1 cellular context compared by ENCODE assay signal in the genomic region with DNA sequence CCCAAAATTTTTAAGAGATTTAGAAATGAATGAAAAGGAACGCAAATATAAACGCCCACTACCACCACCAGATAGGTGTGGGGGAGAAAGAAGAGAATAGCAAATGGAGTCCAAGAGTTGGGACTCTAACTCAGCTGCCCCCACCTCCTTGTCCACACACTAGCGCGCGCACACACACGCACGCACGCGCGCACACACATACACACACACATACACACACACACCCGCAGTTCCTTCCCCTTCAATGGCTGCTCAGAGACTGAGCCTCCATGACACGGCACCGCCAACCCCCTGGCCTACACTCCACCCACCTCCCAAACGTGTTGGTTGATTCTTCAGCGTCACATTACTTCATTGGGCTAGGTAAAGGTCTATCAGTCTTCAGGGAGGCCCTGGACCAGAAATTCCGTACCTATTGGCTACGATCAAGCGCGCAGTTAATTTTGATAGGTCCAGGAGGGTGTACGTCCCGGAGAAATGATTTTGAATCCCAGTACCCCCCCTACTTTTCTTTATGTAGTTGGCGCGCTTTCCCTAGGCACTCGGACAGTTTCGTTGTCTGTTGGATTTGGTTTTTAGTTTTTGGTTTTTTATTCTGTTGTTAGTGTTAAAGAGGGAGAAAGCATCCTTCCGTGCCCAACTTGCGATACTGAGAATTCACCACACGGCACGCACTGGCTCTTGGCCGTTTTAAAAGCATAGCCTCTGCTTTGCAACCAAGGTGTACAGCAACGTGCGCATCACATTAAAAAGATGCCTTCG.
TF ChIP-seq lines count a peak whose summit lies in the region.

A gene (minus strand): TSS at position 261 of the 762 bp plus-strand sequence. CDS start 326 bp downstream, outside the sequence.

TF ChIP-seq in HepG2, 621 proteins besides CTCF, POLR2A, EP300 and RAD21 (continued from another document and continues in another):
- TF ChIP-seq, protein P1, sequence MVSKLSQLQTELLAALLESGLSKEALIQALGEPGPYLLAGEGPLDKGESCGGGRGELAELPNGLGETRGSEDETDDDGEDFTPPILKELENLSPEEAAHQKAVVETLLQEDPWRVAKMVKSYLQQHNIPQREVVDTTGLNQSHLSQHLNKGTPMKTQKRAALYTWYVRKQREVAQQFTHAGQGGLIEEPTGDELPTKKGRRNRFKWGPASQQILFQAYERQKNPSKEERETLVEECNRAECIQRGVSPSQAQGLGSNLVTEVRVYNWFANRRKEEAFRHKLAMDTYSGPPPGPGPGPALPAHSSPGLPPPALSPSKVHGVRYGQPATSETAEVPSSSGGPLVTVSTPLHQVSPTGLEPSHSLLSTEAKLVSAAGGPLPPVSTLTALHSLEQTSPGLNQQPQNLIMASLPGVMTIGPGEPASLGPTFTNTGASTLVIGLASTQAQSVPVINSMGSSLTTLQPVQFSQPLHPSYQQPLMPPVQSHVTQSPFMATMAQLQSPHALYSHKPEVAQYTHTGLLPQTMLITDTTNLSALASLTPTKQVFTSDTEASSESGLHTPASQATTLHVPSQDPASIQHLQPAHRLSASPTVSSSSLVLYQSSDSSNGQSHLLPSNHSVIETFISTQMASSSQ (IDR thresholded peaks at IDR 0.05; ENCODE audit: low read depth): no peak
- TF ChIP-seq, protein P1 (CRISPR knock-in tag; IDR thresholded peaks at IDR 0.05; ENCODE audit: borderline replicate concordance): peak; percentile 73; the same call in 1 of the 2 replicates
- TF ChIP-seq NFYC (CRISPR knock-in tag; IDR thresholded peaks at IDR 0.05) (peak; percentile 97), ZSCAN9 (CRISPR knock-in tag; IDR thresholded peaks at IDR 0.05; ENCODE audit: borderline replicate concordance) (peak; percentile 43; the same call in 1 of the 2 replicates), DR1 (CRISPR knock-in tag; IDR thresholded peaks at IDR 0.05) (peak; percentile 87), SNAPC2 (CRISPR knock-in tag; IDR thresholded peaks at IDR 0.05) (no peak), ZIK1 (CRISPR knock-in tag; IDR thresholded peaks at IDR 0.05; ENCODE audit: borderline replicate concordance, low read depth) (peak; percentile 71; the same call in 1 of the 2 replicates), TAF1 (CRISPR knock-in tag; IDR thresholded peaks at IDR 0.05) (peak; percentile 100), ZFAT (CRISPR knock-in tag; conservative IDR thresholded peaks at IDR 0.05) (no peak), TGIF2 (CRISPR knock-in tag; IDR thresholded peaks at IDR 0.05) (peak; percentile 58; the same call in 1 of the 2 replicates), ZBTB21 (CRISPR knock-in tag; IDR thresholded peaks at IDR 0.05) (no peak), MXI1 (IDR thresholded peaks at IDR 0.05; ENCODE audit: borderline replicate concordance, low read depth, low read length) (peak; percentile 45; the same call in 1 of the 3 replicates), ZNF326 (CRISPR knock-in tag; IDR thresholded peaks at IDR 0.05; ENCODE audit: borderline replicate concordance) (no peak), ZNF782 (CRISPR knock-in tag; IDR thresholded peaks at IDR 0.05; ENCODE audit: borderline replicate concordance) (no peak), ZNF761 (CRISPR knock-in tag; conservative IDR thresholded peaks at IDR 0.05) (peak; percentile 82), NFE2 (CRISPR knock-in tag; IDR thresholded peaks at IDR 0.05) (no peak), KLF11 (CRISPR knock-in tag; IDR thresholded peaks at IDR 0.05) (peak; percentile 88), CBFB (CRISPR knock-in tag; IDR thresholded peaks at IDR 0.05) (no peak), PAWR (CRISPR knock-in tag; IDR thresholded peaks at IDR 0.05; ENCODE audit: borderline replicate concordance) (no peak), SKI (IDR thresholded peaks at IDR 0.05; ENCODE audit: partially characterized antibody) (no peak), ZNF256 (CRISPR knock-in tag; conservative IDR thresholded peaks at IDR 0.05) (peak; percentile 45; the same call in 1 of the 2 replicates)
- TF ChIP-seq, protein P2, sequence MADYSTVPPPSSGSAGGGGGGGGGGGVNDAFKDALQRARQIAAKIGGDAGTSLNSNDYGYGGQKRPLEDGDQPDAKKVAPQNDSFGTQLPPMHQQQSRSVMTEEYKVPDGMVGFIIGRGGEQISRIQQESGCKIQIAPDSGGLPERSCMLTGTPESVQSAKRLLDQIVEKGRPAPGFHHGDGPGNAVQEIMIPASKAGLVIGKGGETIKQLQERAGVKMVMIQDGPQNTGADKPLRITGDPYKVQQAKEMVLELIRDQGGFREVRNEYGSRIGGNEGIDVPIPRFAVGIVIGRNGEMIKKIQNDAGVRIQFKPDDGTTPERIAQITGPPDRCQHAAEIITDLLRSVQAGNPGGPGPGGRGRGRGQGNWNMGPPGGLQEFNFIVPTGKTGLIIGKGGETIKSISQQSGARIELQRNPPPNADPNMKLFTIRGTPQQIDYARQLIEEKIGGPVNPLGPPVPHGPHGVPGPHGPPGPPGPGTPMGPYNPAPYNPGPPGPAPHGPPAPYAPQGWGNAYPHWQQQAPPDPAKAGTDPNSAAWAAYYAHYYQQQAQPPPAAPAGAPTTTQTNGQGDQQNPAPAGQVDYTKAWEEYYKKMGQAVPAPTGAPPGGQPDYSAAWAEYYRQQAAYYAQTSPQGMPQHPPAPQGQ (CRISPR knock-in tag; IDR thresholded peaks at IDR 0.05; ENCODE audit: borderline replicate concordance): no peak
- TF ChIP-seq, protein P3, sequence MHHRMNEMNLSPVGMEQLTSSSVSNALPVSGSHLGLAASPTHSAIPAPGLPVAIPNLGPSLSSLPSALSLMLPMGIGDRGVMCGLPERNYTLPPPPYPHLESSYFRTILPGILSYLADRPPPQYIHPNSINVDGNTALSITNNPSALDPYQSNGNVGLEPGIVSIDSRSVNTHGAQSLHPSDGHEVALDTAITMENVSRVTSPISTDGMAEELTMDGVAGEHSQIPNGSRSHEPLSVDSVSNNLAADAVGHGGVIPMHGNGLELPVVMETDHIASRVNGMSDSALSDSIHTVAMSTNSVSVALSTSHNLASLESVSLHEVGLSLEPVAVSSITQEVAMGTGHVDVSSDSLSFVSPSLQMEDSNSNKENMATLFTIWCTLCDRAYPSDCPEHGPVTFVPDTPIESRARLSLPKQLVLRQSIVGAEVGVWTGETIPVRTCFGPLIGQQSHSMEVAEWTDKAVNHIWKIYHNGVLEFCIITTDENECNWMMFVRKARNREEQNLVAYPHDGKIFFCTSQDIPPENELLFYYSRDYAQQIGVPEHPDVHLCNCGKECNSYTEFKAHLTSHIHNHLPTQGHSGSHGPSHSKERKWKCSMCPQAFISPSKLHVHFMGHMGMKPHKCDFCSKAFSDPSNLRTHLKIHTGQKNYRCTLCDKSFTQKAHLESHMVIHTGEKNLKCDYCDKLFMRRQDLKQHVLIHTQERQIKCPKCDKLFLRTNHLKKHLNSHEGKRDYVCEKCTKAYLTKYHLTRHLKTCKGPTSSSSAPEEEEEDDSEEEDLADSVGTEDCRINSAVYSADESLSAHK (CRISPR knock-in tag; IDR thresholded peaks at IDR 0.05; ENCODE audit: borderline replicate concordance): no peak
- TF ChIP-seq, protein P4, sequence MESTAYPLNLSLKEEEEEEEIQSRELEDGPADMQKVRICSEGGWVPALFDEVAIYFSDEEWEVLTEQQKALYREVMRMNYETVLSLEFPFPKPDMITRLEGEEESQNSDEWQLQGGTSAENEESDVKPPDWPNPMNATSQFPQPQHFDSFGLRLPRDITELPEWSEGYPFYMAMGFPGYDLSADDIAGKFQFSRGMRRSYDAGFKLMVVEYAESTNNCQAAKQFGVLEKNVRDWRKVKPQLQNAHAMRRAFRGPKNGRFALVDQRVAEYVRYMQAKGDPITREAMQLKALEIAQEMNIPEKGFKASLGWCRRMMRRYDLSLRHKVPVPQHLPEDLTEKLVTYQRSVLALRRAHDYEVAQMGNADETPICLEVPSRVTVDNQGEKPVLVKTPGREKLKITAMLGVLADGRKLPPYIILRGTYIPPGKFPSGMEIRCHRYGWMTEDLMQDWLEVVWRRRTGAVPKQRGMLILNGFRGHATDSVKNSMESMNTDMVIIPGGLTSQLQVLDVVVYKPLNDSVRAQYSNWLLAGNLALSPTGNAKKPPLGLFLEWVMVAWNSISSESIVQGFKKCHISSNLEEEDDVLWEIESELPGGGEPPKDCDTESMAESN (CRISPR knock-in tag; conservative IDR thresholded peaks at IDR 0.05): 0 out of 2 replicates have a peak, but pooled peaks have one; percentile 27
- TF ChIP-seq, protein P5, sequence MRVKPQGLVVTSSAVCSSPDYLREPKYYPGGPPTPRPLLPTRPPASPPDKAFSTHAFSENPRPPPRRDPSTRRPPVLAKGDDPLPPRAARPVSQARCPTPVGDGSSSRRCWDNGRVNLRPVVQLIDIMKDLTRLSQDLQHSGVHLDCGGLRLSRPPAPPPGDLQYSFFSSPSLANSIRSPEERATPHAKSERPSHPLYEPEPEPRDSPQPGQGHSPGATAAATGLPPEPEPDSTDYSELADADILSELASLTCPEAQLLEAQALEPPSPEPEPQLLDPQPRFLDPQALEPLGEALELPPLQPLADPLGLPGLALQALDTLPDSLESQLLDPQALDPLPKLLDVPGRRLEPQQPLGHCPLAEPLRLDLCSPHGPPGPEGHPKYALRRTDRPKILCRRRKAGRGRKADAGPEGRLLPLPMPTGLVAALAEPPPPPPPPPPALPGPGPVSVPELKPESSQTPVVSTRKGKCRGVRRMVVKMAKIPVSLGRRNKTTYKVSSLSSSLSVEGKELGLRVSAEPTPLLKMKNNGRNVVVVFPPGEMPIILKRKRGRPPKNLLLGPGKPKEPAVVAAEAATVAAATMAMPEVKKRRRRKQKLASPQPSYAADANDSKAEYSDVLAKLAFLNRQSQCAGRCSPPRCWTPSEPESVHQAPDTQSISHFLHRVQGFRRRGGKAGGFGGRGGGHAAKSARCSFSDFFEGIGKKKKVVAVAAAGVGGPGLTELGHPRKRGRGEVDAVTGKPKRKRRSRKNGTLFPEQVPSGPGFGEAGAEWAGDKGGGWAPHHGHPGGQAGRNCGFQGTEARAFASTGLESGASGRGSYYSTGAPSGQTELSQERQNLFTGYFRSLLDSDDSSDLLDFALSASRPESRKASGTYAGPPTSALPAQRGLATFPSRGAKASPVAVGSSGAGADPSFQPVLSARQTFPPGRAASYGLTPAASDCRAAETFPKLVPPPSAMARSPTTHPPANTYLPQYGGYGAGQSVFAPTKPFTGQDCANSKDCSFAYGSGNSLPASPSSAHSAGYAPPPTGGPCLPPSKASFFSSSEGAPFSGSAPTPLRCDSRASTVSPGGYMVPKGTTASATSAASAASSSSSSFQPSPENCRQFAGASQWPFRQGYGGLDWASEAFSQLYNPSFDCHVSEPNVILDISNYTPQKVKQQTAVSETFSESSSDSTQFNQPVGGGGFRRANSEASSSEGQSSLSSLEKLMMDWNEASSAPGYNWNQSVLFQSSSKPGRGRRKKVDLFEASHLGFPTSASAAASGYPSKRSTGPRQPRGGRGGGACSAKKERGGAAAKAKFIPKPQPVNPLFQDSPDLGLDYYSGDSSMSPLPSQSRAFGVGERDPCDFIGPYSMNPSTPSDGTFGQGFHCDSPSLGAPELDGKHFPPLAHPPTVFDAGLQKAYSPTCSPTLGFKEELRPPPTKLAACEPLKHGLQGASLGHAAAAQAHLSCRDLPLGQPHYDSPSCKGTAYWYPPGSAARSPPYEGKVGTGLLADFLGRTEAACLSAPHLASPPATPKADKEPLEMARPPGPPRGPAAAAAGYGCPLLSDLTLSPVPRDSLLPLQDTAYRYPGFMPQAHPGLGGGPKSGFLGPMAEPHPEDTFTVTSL (CRISPR knock-in tag; IDR thresholded peaks at IDR 0.05; ENCODE audit: borderline replicate concordance): no peak
- TF ChIP-seq, protein P6, sequence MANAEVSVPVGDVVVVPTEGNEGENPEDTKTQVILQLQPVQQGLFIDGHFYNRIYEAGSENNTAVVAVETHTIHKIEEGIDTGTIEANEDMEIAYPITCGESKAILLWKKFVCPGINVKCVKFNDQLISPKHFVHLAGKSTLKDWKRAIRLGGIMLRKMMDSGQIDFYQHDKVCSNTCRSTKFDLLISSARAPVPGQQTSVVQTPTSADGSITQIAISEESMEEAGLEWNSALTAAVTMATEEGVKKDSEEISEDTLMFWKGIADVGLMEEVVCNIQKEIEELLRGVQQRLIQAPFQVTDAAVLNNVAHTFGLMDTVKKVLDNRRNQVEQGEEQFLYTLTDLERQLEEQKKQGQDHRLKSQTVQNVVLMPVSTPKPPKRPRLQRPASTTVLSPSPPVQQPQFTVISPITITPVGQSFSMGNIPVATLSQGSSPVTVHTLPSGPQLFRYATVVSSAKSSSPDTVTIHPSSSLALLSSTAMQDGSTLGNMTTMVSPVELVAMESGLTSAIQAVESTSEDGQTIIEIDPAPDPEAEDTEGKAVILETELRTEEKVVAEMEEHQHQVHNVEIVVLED (CRISPR knock-in tag; IDR thresholded peaks at IDR 0.05; ENCODE audit: borderline replicate concordance): peak; percentile 74; the same call in 1 of the 2 replicates
- TF ChIP-seq, protein P7, sequence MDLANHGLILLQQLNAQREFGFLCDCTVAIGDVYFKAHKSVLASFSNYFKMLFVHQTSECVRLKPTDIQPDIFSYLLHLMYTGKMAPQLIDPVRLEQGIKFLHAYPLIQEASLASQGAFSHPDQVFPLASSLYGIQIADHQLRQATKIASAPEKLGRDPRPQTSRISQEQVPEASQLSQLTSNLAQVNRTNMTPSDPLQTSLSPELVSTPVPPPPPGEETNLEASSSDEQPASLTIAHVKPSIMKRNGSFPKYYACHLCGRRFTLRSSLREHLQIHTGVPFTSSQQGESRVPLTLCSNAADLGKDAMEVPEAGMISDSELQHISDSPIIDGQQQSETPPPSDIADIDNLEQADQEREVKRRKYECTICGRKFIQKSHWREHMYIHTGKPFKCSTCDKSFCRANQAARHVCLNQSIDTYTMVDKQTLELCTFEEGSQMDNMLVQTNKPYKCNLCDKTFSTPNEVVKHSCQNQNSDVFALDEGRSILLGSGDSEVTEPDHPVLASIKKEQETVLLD (CRISPR knock-in tag; IDR thresholded peaks at IDR 0.05; ENCODE audit: low read depth): peak; percentile 87; the same call in 1 of the 2 replicates
- TF ChIP-seq, protein P8, sequence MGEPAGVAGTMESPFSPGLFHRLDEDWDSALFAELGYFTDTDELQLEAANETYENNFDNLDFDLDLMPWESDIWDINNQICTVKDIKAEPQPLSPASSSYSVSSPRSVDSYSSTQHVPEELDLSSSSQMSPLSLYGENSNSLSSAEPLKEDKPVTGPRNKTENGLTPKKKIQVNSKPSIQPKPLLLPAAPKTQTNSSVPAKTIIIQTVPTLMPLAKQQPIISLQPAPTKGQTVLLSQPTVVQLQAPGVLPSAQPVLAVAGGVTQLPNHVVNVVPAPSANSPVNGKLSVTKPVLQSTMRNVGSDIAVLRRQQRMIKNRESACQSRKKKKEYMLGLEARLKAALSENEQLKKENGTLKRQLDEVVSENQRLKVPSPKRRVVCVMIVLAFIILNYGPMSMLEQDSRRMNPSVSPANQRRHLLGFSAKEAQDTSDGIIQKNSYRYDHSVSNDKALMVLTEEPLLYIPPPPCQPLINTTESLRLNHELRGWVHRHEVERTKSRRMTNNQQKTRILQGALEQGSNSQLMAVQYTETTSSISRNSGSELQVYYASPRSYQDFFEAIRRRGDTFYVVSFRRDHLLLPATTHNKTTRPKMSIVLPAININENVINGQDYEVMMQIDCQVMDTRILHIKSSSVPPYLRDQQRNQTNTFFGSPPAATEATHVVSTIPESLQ (CRISPR knock-in tag; conservative IDR thresholded peaks at IDR 0.05): no peak
